19 cellular contexts compared by ENCODE assay signal in genomic region chr7:33432825-33433224, GRCh38.
"Had no signal": no experiment of that assay in that cellular context is flagged by ENCODE, and none has a peak within 500 bp of the region (broad histone marks: within the 10 kb centered on the region; RNA-seq: fewer than 3 reads in every experiment).

No MANE protein-coding gene starts in this region.

- H3K27me3 Mint-ChIP-seq: activated naive CD8-positive, alpha-beta T cell; memory B cell; stimulated activated naive CD8-positive, alpha-beta T cell treated with anti-CD3 and anti-CD28 coated beads, Interleukin-15, amount 100 ng/mL, for 72 hours had no signal

- H3K27ac ChIP-seq: body of pancreas, coronary artery, gastrocnemius medialis, heart left ventricle, left ventricle myocardium inferior, suprapubic skin, transverse colon, uterus, VCaP had no signal

- H3K4me3 Mint-ChIP-seq: activated naive CD8-positive, alpha-beta T cell; activated T-helper 1 cell treated with anti-CD3 and anti-CD28 coated beads, Interleukin-12 subunit alpha, Interleukin-12 subunit beta, Interleukin-2, Interleukin-4 antibody, amounts not matched to agents 30 ng/mL and 10 ng/mL and 1 ng/mL, durations not matched to agents 14 hours and 24 hours and 36 hours; memory B cell; neural crest cell; stimulated activated naive CD8-positive, alpha-beta T cell treated with anti-CD3 and anti-CD28 coated beads, Interleukin-15, amount 100 ng/mL, for 72 hours had no signal

- H3K9me3 ChIP-seq: body of pancreas, gastrocnemius medialis, heart left ventricle, left ventricle myocardium inferior, suprapubic skin, transverse colon, uterus had no signal

- ATAC-seq: body of pancreas; gastrocnemius medialis; heart left ventricle; stimulated activated naive CD8-positive, alpha-beta T cell treated with anti-CD3 and anti-CD28 coated beads, Interleukin-15, amount 100 ng/mL, for 72 hours had no signal

- H3K4me1 Mint-ChIP-seq: memory B cell; stimulated activated naive CD8-positive, alpha-beta T cell treated with anti-CD3 and anti-CD28 coated beads, Interleukin-15, amount 100 ng/mL, for 72 hours had no signal

- DNase-seq: activated CD4-positive, alpha-beta T cell treated with anti-CD3 and anti-CD28 coated beads for 1 hour; activated CD4-positive, alpha-beta T cell treated with anti-CD3 and anti-CD28 coated beads, Interleukin-2, amount 50 U/mL, for 4 hours; activated T-cell treated with anti-CD3 and anti-CD28 coated beads for 4 hours; body of pancreas; gastrocnemius medialis; heart left ventricle; left ventricle myocardium inferior; stimulated activated CD4-positive, alpha-beta T cell treated with anti-CD3 and anti-CD28 coated beads, Interleukin-2, amount 100 ng/mL, for 48 hours; stimulated activated naive CD8-positive, alpha-beta T cell treated with anti-CD3 and anti-CD28 coated beads, Interleukin-15, amount 100 ng/mL, for 72 hours; transverse colon; uterus had no signal

- H3K27ac Mint-ChIP-seq: activated naive CD8-positive, alpha-beta T cell; activated T-helper 1 cell treated with anti-CD3 and anti-CD28 coated beads, Interleukin-12 subunit alpha, Interleukin-12 subunit beta, Interleukin-2, Interleukin-4 antibody, amounts not matched to agents 30 ng/mL and 10 ng/mL and 1 ng/mL, durations not matched to agents 14 hours and 24 hours and 36 hours; memory B cell; stimulated activated naive CD8-positive, alpha-beta T cell treated with anti-CD3 and anti-CD28 coated beads, Interleukin-15, amount 100 ng/mL, for 72 hours had no signal

- H3K4me1 ChIP-seq: body of pancreas, heart left ventricle, left ventricle myocardium inferior, suprapubic skin, transverse colon, uterus had no signal

- FAIRE-seq: endometrium had no signal

- H3K36me3 ChIP-seq: gastrocnemius medialis, heart left ventricle, left ventricle myocardium inferior, suprapubic skin, transverse colon, uterus had no signal

- H3K27me3 ChIP-seq: body of pancreas, gastrocnemius medialis, heart left ventricle, suprapubic skin, transverse colon, uterus had no signal

- H3K9me3 Mint-ChIP-seq: activated T-helper 1 cell treated with anti-CD3 and anti-CD28 coated beads, Interleukin-12 subunit alpha, Interleukin-12 subunit beta, Interleukin-2, Interleukin-4 antibody, amounts not matched to agents 30 ng/mL and 10 ng/mL and 1 ng/mL, durations not matched to agents 14 hours and 24 hours and 36 hours; memory B cell; neural crest cell; stimulated activated naive CD8-positive, alpha-beta T cell treated with anti-CD3 and anti-CD28 coated beads, Interleukin-15, amount 100 ng/mL, for 72 hours had no signal

- H3K4me3 ChIP-seq: body of pancreas, coronary artery, gastrocnemius medialis, heart left ventricle, left ventricle myocardium inferior, suprapubic skin, transverse colon, uterus had no signal
